In genomic region chr11:73372371-73372993, GRCh38 we compare ENCODE assay signal across 11 cellular contexts. TPM values are rescaled to one million over a fixed set of nuclear protein-coding genes. Genes with fewer than 3 reads are reported as not detected.
A peak's percentile ranks its signal among the peaks of the same experiment; 100 is the strongest.
DNase-seq lines count a peak whose midpoint lies in the region; ATAC-seq and TF ChIP-seq lines count a peak whose summit lies in the region.
"Had no signal": no experiment of that assay in that cellular context is flagged by ENCODE, and none has a peak within 500 bp of the region (broad histone marks: within the 10 kb centered on the region; RNA-seq: fewer than 3 reads in every experiment).

No MANE protein-coding gene starts in this region.

- H3K4me1 Mint-ChIP-seq in MCF 10A (ENCODE audit: insufficient read depth, unreplicated experiment) (peaks cover 7% of the 10 kb centered on the region), endothelial cell (ENCODE audit: unreplicated experiment) (peaks cover 20% of the 10 kb centered on the region)

- H3K27ac Mint-ChIP-seq in MCF 10A (ENCODE audit: low read depth, unreplicated experiment) (no peak overlapping the region), endothelial cell (ENCODE audit: unreplicated experiment) (no peak overlapping the region)

- no peaks in the 10 kb centered on the region for H3K27me3 Mint-ChIP-seq in MCF 10A (ENCODE audit: insufficient read depth, unreplicated experiment)
- H3K27me3 Mint-ChIP-seq in endothelial cell (ENCODE audit: unreplicated experiment) = peaks cover 20% of the 10 kb centered on the region

- BruUV-seq in MCF 10A (replicated peaks; lab: Mats Ljungman, UMichigan) = no TSS peak

- H3K4me1 ChIP-seq in breast epithelium (peaks cover 0 to 4% of the 10 kb centered on the region in 2 donors), stomach smooth muscle (ENCODE audit: control insufficient read depth, insufficient read depth, low read length) (peaks cover 22% of the 10 kb centered on the region), vagina (peaks cover 11% of the 10 kb centered on the region)

- H3K36me3 Mint-ChIP-seq in MCF 10A (ENCODE audit: insufficient read depth, unreplicated experiment) (no peaks in the 10 kb centered on the region), endothelial cell (ENCODE audit: low read depth, unreplicated experiment) (peaks cover 11% of the 10 kb centered on the region)

- H3K9me3 ChIP-seq in breast epithelium (no peaks in the 10 kb centered on the region), stomach smooth muscle (ENCODE audit: control insufficient read depth in 2 of 2, low read length in 2 of 2) (no peaks in the 10 kb centered on the region), vagina (no peaks in the 10 kb centered on the region)

- ATAC-seq in GM19452 (IDR thresholded peaks at IDR 0.05; ENCODE audit: unreplicated experiment) = no peak

- H3K27ac ChIP-seq in breast epithelium (no peak overlapping the region), stomach smooth muscle (ENCODE audit: low read length) (peak overlapping the region; percentile 49), vagina (no peak overlapping the region)
- H3K27ac ChIP-seq: KMS-11 had no signal

- peak overlapping the region in 1 of 2 donors; percentile 13 for H3K9ac ChIP-seq in stomach smooth muscle (ENCODE audit: low read length in 2 of 2)
- H3K9ac ChIP-seq: KMS-11 had no signal

- POLR2A ChIA-PET in MCF 10A (lab: Yijun Ruan, JAX) = interaction anchor here (0.7 kb wide), 1 partner anchor 498 kb away, joined by 3 read pairs; no protein-coding TSS in a partner anchor

- H3K4me3 ChIP-seq in breast epithelium (no peak overlapping the region), stomach smooth muscle (ENCODE audit: low read length in 2 of 2) (no peak overlapping the region), vagina (no peak overlapping the region)

- TF ChIP-seq CTCF in MCF 10A (IDR thresholded peaks at IDR 0.05; ENCODE audit: unreplicated experiment) (no peak), breast epithelium (IDR thresholded peaks at IDR 0.05) (no peak), endothelial cell (IDR thresholded peaks at IDR 0.05; ENCODE audit: unreplicated experiment) (no peak), vagina (IDR thresholded peaks at IDR 0.05) (no peak)

- intact Hi-C loops in MCF 10A (cut with micrococcal nuclease) (no loop called here), breast epithelium (cut with DNase I; ENCODE audit: low total_unique reads) (no loop called here), vagina (cut with DNase I) (no loop called here)

- H3K36me3 ChIP-seq in breast epithelium (no peaks in the 10 kb centered on the region), stomach smooth muscle (ENCODE audit: control insufficient read depth in 2 of 2, insufficient read depth in 2 of 2, low read length in 2 of 2) (peaks cover 2 to 9% of the 10 kb centered on the region in 2 donors), vagina (no peaks in the 10 kb centered on the region)

- no peak overlapping the region for H3K4me3 Mint-ChIP-seq in MCF 10A (ENCODE audit: unreplicated experiment)
- no peak overlapping the region for H3K4me3 Mint-ChIP-seq in endothelial cell (ENCODE audit: unreplicated experiment)
- H3K4me3 Mint-ChIP-seq: activated naive CD4-positive, alpha-beta T cell treated with anti-CD3 and anti-CD28 coated beads, Interleukin-2, amount 10 ng/mL, durations not matched to agents 7 days and 5 days had no signal

- TF ChIP-seq POLR2A in breast epithelium (IDR thresholded peaks at IDR 0.05) (no peak), vagina (IDR thresholded peaks at IDR 0.05) (no peak)

- H3K9me3 Mint-ChIP-seq in MCF 10A (ENCODE audit: unreplicated experiment) (no peaks in the 10 kb centered on the region), endothelial cell (ENCODE audit: unreplicated experiment) (no peaks in the 10 kb centered on the region)
- H3K9me3 Mint-ChIP-seq: activated naive CD4-positive, alpha-beta T cell treated with anti-CD3 and anti-CD28 coated beads, Interleukin-2, amount 10 ng/mL, durations not matched to agents 7 days and 5 days had no signal

- DNase-seq in MCF 10A (ENCODE audit: unreplicated experiment) (peak; percentile 24), breast epithelium (ENCODE audit: low spot score in 2 of 2) (no peak), NOMO-1 treated with dmso at 0.1 percent for 144 hours (lab: John Stamatoyannopoulos, UW; ENCODE audit: unreplicated experiment) (peak; percentile 47), endothelial cell (ENCODE audit: low spot score) (peak; percentile 38), HPDE6-E6E7 (ENCODE audit: extremely low spot score) (no peak), vagina (ENCODE audit: extremely low spot score in 2 of 2) (no peak)
- DNase-seq: activated naive CD4-positive, alpha-beta T cell treated with anti-CD3 and anti-CD28 coated beads, Interleukin-2, amount 10 ng/mL, durations not matched to agents 7 days and 5 days; C1 segment of cervical spinal cord had no signal

- CTCF ChIA-PET in MCF 10A (lab: Yijun Ruan, JAX) = interaction anchor here (0.5 to 3.5 kb wide), 6 partner anchors 12 to 294 kb away, joined by 3 to 20 read pairs (median 4); no protein-coding TSS in a partner anchor

- no peaks in the 10 kb centered on the region for H3K27me3 ChIP-seq in breast epithelium
- H3K27me3 ChIP-seq in stomach smooth muscle (ENCODE audit: control insufficient read depth in 1 of 2, insufficient read depth in 2 of 2, low read length in 2 of 2) = no peaks in the 10 kb centered on the region
- H3K27me3 ChIP-seq in vagina = no peaks in the 10 kb centered on the region

RNA-seq across cellular contexts. Expression of gene RELT, which starts 3.7 kb away (rescaled TPM):
- total RNA-seq in MCF 10A (2022) (5.8 and 8.4 TPM in 2 replicates), breast epithelium (1 to 10 TPM; 2.2 to 3.7 (median 2.3) TPM), endothelial cell (ENCODE audit: unreplicated experiment) (15.2 TPM), vagina (6.1 TPM)

Comparison
In these comparisons a context has a peak if more than half of its experiments do, and no peak if none do; other contexts are left out.
1. DNase-seq: peak in MCF 10A (single experiment), NOMO-1 treated with dmso at 0.1 percent for 144 hours (single experiment) and endothelial cell (single experiment); none in breast epithelium (0 of 2), HPDE6-E6E7 (single experiment) and vagina (0 of 2).